Comparison of ENCODE assay signal across 10 cellular contexts in genomic region chr4:156946508-156947197, GRCh38. TPM values are rescaled to one million over a fixed set of nuclear protein-coding genes. Genes with fewer than 3 reads are reported as not detected.
DNase-seq lines count a peak whose midpoint lies in the region; ATAC-seq and TF ChIP-seq lines count a peak whose summit lies in the region.
"Had no signal": no experiment of that assay in that cellular context is flagged by ENCODE, and none has a peak within 500 bp of the region (broad histone marks: within the 10 kb centered on the region; RNA-seq: fewer than 3 reads in every experiment).

No MANE protein-coding gene starts in this region.

- peak overlapping the region; percentile 35; the same call in 1 of the 2 replicates for H3K27ac Mint-ChIP-seq in GM23338
- no peak overlapping the region for H3K27ac Mint-ChIP-seq in WTC11

- CTCF ChIA-PET in WTC11 (lab: Charles Lee) = interaction anchor here (1.6 kb wide), 1 partner anchor 22 kb away, joined by 4 read pairs; no protein-coding TSS in a partner anchor

- no peak overlapping the region for H3K4me3 Mint-ChIP-seq in GM23338
- no peak overlapping the region for H3K4me3 Mint-ChIP-seq in WTC11

- H3K9me2 ChIP-seq in GM23338 (ENCODE audit: insufficient read depth) = no peaks in the 10 kb centered on the region

- H3K36me3 ChIP-seq in GM23338 (ENCODE audit: insufficient read depth) = no peaks in the 10 kb centered on the region
- H3K36me3 ChIP-seq in SJCRH30 = no peaks in the 10 kb centered on the region
- H3K36me3 ChIP-seq in gastroesophageal sphincter = no peaks in the 10 kb centered on the region
- no peaks in the 10 kb centered on the region for H3K36me3 ChIP-seq in smooth muscle cell (ENCODE audit: low read depth)

- DNase-seq in GM23338 (ENCODE audit: low spot score) (no peak), SJCRH30 (peak in 1 of 2 experiments; percentile 34), smooth muscle cell (lab: John Stamatoyannopoulos, UW; ENCODE audit: unreplicated experiment) (no peak), T-helper 9 cell (no peak), WTC11 (ENCODE audit: low spot score) (no peak), NCI-H748 treated with DMSO at 0.1 percent for 48 hours (lab: John Stamatoyannopoulos, UW) (no peak)
- DNase-seq: NCI-H510A had no signal

- TF ChIP-seq CTCF in GM23338 (conservative IDR thresholded peaks at IDR 0.05; ENCODE audit: low read depth in 2 of 2) = no peak
- no peak for TF ChIP-seq CTCF in gastroesophageal sphincter (IDR thresholded peaks at IDR 0.05)
- TF ChIP-seq CTCF in smooth muscle cell (IDR thresholded peaks at IDR 0.05; ENCODE audit: borderline replicate concordance, insufficient read depth, poor library complexity, severe bottlenecking) = no peak
- TF ChIP-seq CTCF in WTC11 (IDR thresholded peaks at IDR 0.05) = no peak

- H3K9me3 Mint-ChIP-seq in GM23338 = no peaks in the 10 kb centered on the region
- H3K9me3 Mint-ChIP-seq in WTC11 = no peaks in the 10 kb centered on the region

- no peaks in the 10 kb centered on the region for H3K9me3 ChIP-seq in SJCRH30 (replicated peaks)
- no peaks in the 10 kb centered on the region for H3K9me3 ChIP-seq in gastroesophageal sphincter
- no peaks in the 10 kb centered on the region for H3K9me3 ChIP-seq in smooth muscle cell (replicated peaks; ENCODE audit: low read depth)

- H3K27me3 ChIP-seq in GM23338 (ENCODE audit: insufficient read depth) (no peaks in the 10 kb centered on the region), SJCRH30 (no peaks in the 10 kb centered on the region), gastroesophageal sphincter (no peaks in the 10 kb centered on the region), smooth muscle cell (ENCODE audit: low read depth) (no peaks in the 10 kb centered on the region)

- peak overlapping the region; percentile 85 for H3K9ac ChIP-seq in smooth muscle cell (ENCODE audit: low read depth)
- H3K9ac ChIP-seq: parathyroid adenoma had no signal

- ATAC-seq in GM23338 = no peak
- peak; percentile 86 for ATAC-seq in gastroesophageal sphincter
- ATAC-seq in WTC11 = no peak
- no peak for ATAC-seq in HG02938 (IDR thresholded peaks at IDR 0.05; ENCODE audit: unreplicated experiment)

- H3K27me3 Mint-ChIP-seq in GM23338 (ENCODE audit: insufficient read depth, low read depth, poor library complexity) (no peaks in the 10 kb centered on the region), WTC11 (ENCODE audit: low read depth) (no peaks in the 10 kb centered on the region)

- WGBS in gastroesophageal sphincter (ENCODE audit: low coverage in 1 of 2), 2 donors = 19 to 28% methylated on average over 5 of the region's 5 CpGs
- WGBS in smooth muscle cell (ENCODE audit: low lambda C conversion rate) = 4% methylated on average over 5 of the region's 5 CpGs

- POLR2A ChIA-PET in WTC11 (lab: Charles Lee) = no interaction called here

- no peak overlapping the region for H3K4me2 ChIP-seq in GM23338
- peak overlapping the region; percentile 79 for H3K4me2 ChIP-seq in smooth muscle cell

- peaks cover 6% of the 10 kb centered on the region; the same call in 1 of the 2 replicates for H3K4me1 ChIP-seq in GM23338 (ENCODE audit: insufficient read depth)
- H3K4me1 ChIP-seq in SJCRH30 = peaks cover 17% of the 10 kb centered on the region
- H3K4me1 ChIP-seq in gastroesophageal sphincter = peaks cover 24 to 99% (median 41%) of the 10 kb centered on the region in 3 donors
- peaks cover 38% of the 10 kb centered on the region for H3K4me1 ChIP-seq in smooth muscle cell (ENCODE audit: low read depth)

- no peak overlapping the region for H3K27ac ChIP-seq in GM23338 (ENCODE audit: low read depth)
- H3K27ac ChIP-seq in SJCRH30 = peak overlapping the region; percentile 19; the same call in 1 of the 2 replicates
- H3K27ac ChIP-seq in gastroesophageal sphincter = peak overlapping the region; percentile 62 to 82 (median 76)
- H3K27ac ChIP-seq in smooth muscle cell (ENCODE audit: low read depth) = peak overlapping the region; percentile 99

- no peaks in the 10 kb centered on the region for H3K36me3 Mint-ChIP-seq in GM23338 (ENCODE audit: low read depth)
- H3K36me3 Mint-ChIP-seq in WTC11 = no peaks in the 10 kb centered on the region

- H3K4me1 Mint-ChIP-seq in GM23338 (peaks cover 18% of the 10 kb centered on the region), WTC11 (peaks cover 25% of the 10 kb centered on the region)

- H3K4me3 ChIP-seq in GM23338 (no peak overlapping the region), SJCRH30 (no peak overlapping the region), gastroesophageal sphincter (no peak overlapping the region), smooth muscle cell (peak overlapping the region; percentile 13)

- H3F3A ChIP-seq in GM23338 (replicated peaks; ENCODE audit: low read depth) (no peaks in the 10 kb centered on the region), smooth muscle cell (ENCODE audit: low read depth) (peaks cover 17% of the 10 kb centered on the region)

- TF ChIP-seq EP300 in gastroesophageal sphincter (IDR thresholded peaks at IDR 0.05) = no peak

- no peak for TF ChIP-seq POLR2A in gastroesophageal sphincter (IDR thresholded peaks at IDR 0.05)

- H4K20me1 ChIP-seq in GM23338 (replicated peaks; ENCODE audit: insufficient read depth) (no peaks in the 10 kb centered on the region), smooth muscle cell (ENCODE audit: low read depth) (no peaks in the 10 kb centered on the region)

- H3K79me2 ChIP-seq in GM23338 (replicated peaks; ENCODE audit: insufficient read depth) = no peaks in the 10 kb centered on the region
- peaks cover 89% of the 10 kb centered on the region for H3K79me2 ChIP-seq in smooth muscle cell (ENCODE audit: low read depth)

- no peak overlapping the region for H2AFZ ChIP-seq in GM23338
- H2AFZ ChIP-seq in smooth muscle cell (ENCODE audit: low read depth) = peak overlapping the region; percentile 22
- H2AFZ ChIP-seq: parathyroid adenoma had no signal

TF ChIP-seq in GM23338, 12 proteins besides CTCF, POLR2A, EP300 and RAD21 (continues in another document):
- no peak for TF ChIP-seq STAT1 (IDR thresholded peaks at IDR 0.05; ENCODE audit: unreplicated experiment)
- TF ChIP-seq ETS1 (IDR thresholded peaks at IDR 0.05) = no peak

TF ChIP-seq in WTC11, 78 proteins besides CTCF, POLR2A, EP300 and RAD21 (continues in another document):
- no peak for TF ChIP-seq TP53 (CRISPR knock-in tag; IDR thresholded peaks at IDR 0.05)
- no peak for TF ChIP-seq HMGA2 (CRISPR knock-in tag; IDR thresholded peaks at IDR 0.05)
- no peak for TF ChIP-seq ZNF263 (CRISPR knock-in tag; IDR thresholded peaks at IDR 0.05; ENCODE audit: low read depth)
- TF ChIP-seq ZMAT4 (CRISPR knock-in tag; IDR thresholded peaks at IDR 0.05) = no peak
- no peak for TF ChIP-seq ELF4 (CRISPR knock-in tag; IDR thresholded peaks at IDR 0.05; ENCODE audit: low read depth)
- TF ChIP-seq USF2 (CRISPR knock-in tag; IDR thresholded peaks at IDR 0.05) = no peak
- TF ChIP-seq SOX15 (CRISPR knock-in tag; IDR thresholded peaks at IDR 0.05) = no peak
- TF ChIP-seq IRF2 (CRISPR knock-in tag; IDR thresholded peaks at IDR 0.05; ENCODE audit: borderline replicate concordance, low read depth) = no peak
- TF ChIP-seq FOXK1 (CRISPR knock-in tag; IDR thresholded peaks at IDR 0.05) = no peak
- TF ChIP-seq NFATC4 (CRISPR knock-in tag; IDR thresholded peaks at IDR 0.05) = no peak
- no peak for TF ChIP-seq KAT7 (CRISPR knock-in tag; IDR thresholded peaks at IDR 0.05; ENCODE audit: borderline replicate concordance)
- TF ChIP-seq E2F5 (CRISPR knock-in tag; IDR thresholded peaks at IDR 0.05) = no peak
- TF ChIP-seq TCF7 (CRISPR knock-in tag; IDR thresholded peaks at IDR 0.05; ENCODE audit: low read depth) = no peak
- TF ChIP-seq NR3C1 (CRISPR knock-in tag; conservative IDR thresholded peaks at IDR 0.05; ENCODE audit: low read depth) = no peak
- no peak for TF ChIP-seq NR2C2 (CRISPR knock-in tag; IDR thresholded peaks at IDR 0.05)
- no peak for TF ChIP-seq JUN (CRISPR knock-in tag; IDR thresholded peaks at IDR 0.05)
- no peak for TF ChIP-seq ESRRA (CRISPR knock-in tag; IDR thresholded peaks at IDR 0.05; ENCODE audit: borderline replicate concordance)
- no peak for TF ChIP-seq E2F1 (CRISPR knock-in tag; IDR thresholded peaks at IDR 0.05)
- TF ChIP-seq SP1 (CRISPR knock-in tag; conservative IDR thresholded peaks at IDR 0.05) = no peak

RNA-seq across cellular contexts. Expression of gene PDGFC, which starts 24.9 kb away (rescaled TPM):
- 3.4 and 3.6 TPM in 2 replicates for total RNA-seq in GM23338 (2014; rRNA removed; shearing (Covaris generic))
- 1.3 and 1.8 TPM in 2 replicates for polyA plus RNA-seq in GM23338 (2016; fragmentation: Nextera tagmentation; extraction: Ambion mirVana)
- 14.1 and 14.6 TPM in 2 replicates for total RNA-seq in SJCRH30 (2014; rRNA removed; shearing (Covaris generic))
- 10 to 100 TPM; 28.0 to 43.9 (median 34.8) TPM for total RNA-seq in gastroesophageal sphincter
- 135 and 165 TPM in 2 replicates for total RNA-seq in smooth muscle cell
- polyA plus RNA-seq in smooth muscle cell = 56.5 and 77.8 TPM in 2 replicates
- total RNA-seq in WTC11 (2021) = 3.1 to 5.3 TPM (median 3.5 TPM) in 3 replicates
